In the genomic region with DNA sequence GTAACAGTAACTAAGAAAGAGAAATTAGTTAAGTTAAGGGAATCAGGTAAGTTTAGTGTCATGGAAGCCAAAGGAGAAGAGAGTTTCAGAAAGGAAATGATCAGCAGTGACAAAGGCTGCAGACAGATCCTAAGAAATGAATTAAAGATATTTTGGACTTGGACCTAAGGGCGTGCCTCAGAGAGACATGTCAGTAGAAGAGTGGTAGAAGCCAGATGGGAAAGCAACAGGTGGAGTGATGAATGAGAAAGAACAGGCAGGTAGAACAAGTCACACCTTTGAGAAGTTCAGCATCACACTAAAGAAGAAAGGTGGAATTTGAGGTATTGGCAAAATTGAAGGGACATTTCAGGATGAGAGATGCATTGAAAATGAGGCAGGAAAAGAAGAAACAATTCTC, we compare ENCODE assay signal across 24 cellular contexts. TPM values are rescaled to one million over a fixed set of nuclear protein-coding genes. Genes with fewer than 3 reads are reported as not detected.
DNase-seq lines count a peak whose midpoint lies in the region; ATAC-seq and TF ChIP-seq lines count a peak whose summit lies in the region.
"Had no signal": no experiment of that assay in that cellular context is flagged by ENCODE, and none has a peak within 500 bp of the region (broad histone marks: within the 10 kb centered on the region; RNA-seq: fewer than 3 reads in every experiment).

No MANE protein-coding gene starts in this region.

- peaks cover 29% of the 10 kb centered on the region for H3K36me3 Mint-ChIP-seq in Caco-2 (ENCODE audit: insufficient read depth, unreplicated experiment)
- H3K36me3 Mint-ChIP-seq: CD14-positive monocyte; CD8-positive, alpha-beta memory T cell had no signal

- H3K4me1 ChIP-seq in Caco-2 (peaks cover 27% of the 10 kb centered on the region), PC-9 (replicated peaks; ENCODE audit: insufficient read depth) (peaks cover 15% of the 10 kb centered on the region), mucosa of descending colon (ENCODE audit: low read depth) (no peaks in the 10 kb centered on the region)
- H3K4me1 ChIP-seq: BE2C, HAP-1 had no signal

- no peaks in the 10 kb centered on the region for H3K9me2 ChIP-seq in PC-9 (ENCODE audit: insufficient read depth)

- H3K36me3 ChIP-seq in Caco-2 (ENCODE audit: control insufficient read depth, insufficient read depth, low read length) (no peaks in the 10 kb centered on the region; the same call in 1 of the 2 replicates), PC-9 (ENCODE audit: low read depth) (no peaks in the 10 kb centered on the region), mucosa of descending colon (ENCODE audit: low read depth) (no peaks in the 10 kb centered on the region), H7 (replicated peaks; ENCODE audit: control insufficient read depth, insufficient read depth, low read length) (no peaks in the 10 kb centered on the region)
- H3K36me3 ChIP-seq: BE2C; BLaER1 treated with 17β-estradiol and CSF1 and Interleukin-3, amounts not matched to agents 10 nM and 100 nM; HAP-1 had no signal

- BruUV-seq in Caco-2 (replicated peaks; lab: Mats Ljungman, UMichigan) (no TSS peak), PC-9 (replicated peaks; lab: Mats Ljungman, UMichigan) (no TSS peak)

- CTCF ChIA-PET in Caco-2 (lab: Charles Lee): no interaction called here
- CTCF ChIA-PET in PC-9 (lab: Charles Lee): no interaction called here

- no peak overlapping the region for H3K4me3 ChIP-seq in Caco-2 (ENCODE audit: low read depth, low read length)
- H3K4me3 ChIP-seq in PC-9: no peak overlapping the region
- no peak overlapping the region for H3K4me3 ChIP-seq in mucosa of descending colon
- H3K4me3 ChIP-seq in H7 (ENCODE audit: insufficient read depth, low read depth, low read length): no peak overlapping the region
- H3K4me3 ChIP-seq: A549; BLaER1 treated with 17β-estradiol and CSF1 and Interleukin-3, amounts not matched to agents 10 nM and 100 nM; GM23338; HAP-1 had no signal

- POLR2A ChIA-PET in Caco-2 (lab: Charles Lee) (no interaction called here), PC-9 (lab: Charles Lee; ENCODE audit: unreplicated experiment) (no interaction called here)

- H3K4me1 Mint-ChIP-seq in Caco-2 (ENCODE audit: low read depth, unreplicated experiment): peaks cover 27% of the 10 kb centered on the region
- H3K4me1 Mint-ChIP-seq: CD8-positive, alpha-beta memory T cell had no signal

- no peak overlapping the region for H3K4me3 Mint-ChIP-seq in Caco-2 (ENCODE audit: unreplicated experiment)
- H3K4me3 Mint-ChIP-seq: CD14-positive monocyte; CD4-positive, alpha-beta T cell; CD8-positive, alpha-beta memory T cell; GM23338 had no signal

- intact Hi-C loops in Caco-2 (cut with micrococcal nuclease; ENCODE audit: unreplicated experiment) (loop anchor here (2.0 kb wide), 1 partner anchor 14 kb away; the partner anchor contains the start of gene C4BPB), PC-9 (cut with micrococcal nuclease; ENCODE audit: unreplicated experiment) (loop anchor here (10.0 kb wide), 1 partner anchor 62 kb away; no protein-coding TSS in a partner anchor), mucosa of descending colon (cut with DNase I, micrococcal nuclease) (no loop called here)

- no peaks in the 10 kb centered on the region for H3K27me3 ChIP-seq in Caco-2 (replicated peaks; ENCODE audit: control insufficient read depth, insufficient read depth, low read length)
- H3K27me3 ChIP-seq in PC-9 (ENCODE audit: insufficient read depth, low read depth): no peaks in the 10 kb centered on the region
- no peaks in the 10 kb centered on the region for H3K27me3 ChIP-seq in H7 (ENCODE audit: control insufficient read depth, insufficient read depth, low read length)
- H3K27me3 ChIP-seq: BLaER1 treated with 17β-estradiol and CSF1 and Interleukin-3, amounts not matched to agents 10 nM and 100 nM had no signal

- H2AFZ ChIP-seq in PC-9: peak overlapping the region; percentile 56; the same call in 1 of the 2 replicates
- H2AFZ ChIP-seq: GM23338 had no signal

- no peaks in the 10 kb centered on the region for H4K20me1 ChIP-seq in PC-9 (ENCODE audit: insufficient read depth)
- H4K20me1 ChIP-seq: BLaER1 treated with 17β-estradiol and CSF1 and Interleukin-3, amounts not matched to agents 10 nM and 100 nM had no signal

- ATAC-seq in mucosa of descending colon (peak; percentile 64), GM19351 (IDR thresholded peaks at IDR 0.05; ENCODE audit: unreplicated experiment) (no peak), GM18909 (IDR thresholded peaks at IDR 0.05; ENCODE audit: poor library complexity, unreplicated experiment) (no peak)
- ATAC-seq: A549, GM23338 had no signal

- H3K27ac ChIP-seq in PC-9: no peak overlapping the region
- H3K27ac ChIP-seq: A549; BLaER1 treated with 17β-estradiol and CSF1 and Interleukin-3, amounts not matched to agents 10 nM and 100 nM had no signal

- H3K4me2 ChIP-seq in PC-9: no peak overlapping the region
- H3K4me2 ChIP-seq: A549, GM23338 had no signal

- H3K27ac Mint-ChIP-seq in Caco-2 (ENCODE audit: unreplicated experiment): peak overlapping the region; percentile 34
- H3K27ac Mint-ChIP-seq: CD14-positive monocyte; CD4-positive, alpha-beta T cell; CD8-positive, alpha-beta memory T cell; GM23338 had no signal

- peaks cover 30% of the 10 kb centered on the region for H3K9me3 Mint-ChIP-seq in Caco-2 (ENCODE audit: unreplicated experiment)
- H3K9me3 Mint-ChIP-seq: CD4-positive, alpha-beta T cell; CD8-positive, alpha-beta memory T cell had no signal

- no peak for DNase-seq in Caco-2
- no peak for DNase-seq in PC-9
- no peak for DNase-seq in mucosa of descending colon
- no peak for DNase-seq in H7
- DNase-seq: 8988T; ACHN; AML-193; BE2C; Calu3; CD4-positive, alpha-beta T cell; CD8-positive, alpha-beta memory T cell; DMS53; DMS79 treated with DMSO at 0.1 percent for 48 hours; GF-D8 had no signal

- no peaks in the 10 kb centered on the region for H3K27me3 Mint-ChIP-seq in Caco-2 (ENCODE audit: insufficient read depth, unreplicated experiment)

- H3K9me3 ChIP-seq in Caco-2 (peaks cover 20% of the 10 kb centered on the region), PC-9 (ENCODE audit: insufficient read depth, low read depth) (no peaks in the 10 kb centered on the region), mucosa of descending colon (no peaks in the 10 kb centered on the region)
- H3K9me3 ChIP-seq: BE2C, HAP-1 had no signal

- H3K79me2 ChIP-seq in PC-9 (ENCODE audit: low read depth): no peaks in the 10 kb centered on the region

- TF ChIP-seq CTCF in Caco-2 (IDR thresholded peaks at IDR 0.05; ENCODE audit: insufficient read depth in 1 of 2, low read depth in 1 of 2, low read length in 1 of 2, severe bottlenecking in 1 of 2, unreplicated experiment in 1 of 2) (no peak), PC-9 (conservative IDR thresholded peaks at IDR 0.05) (no peak), mucosa of descending colon (IDR thresholded peaks at IDR 0.05) (no peak)

- H3F3A ChIP-seq in PC-9 (ENCODE audit: insufficient read depth, low read depth): peaks cover 7% of the 10 kb centered on the region; the same call in 1 of the 2 replicates

RNA-seq across cellular contexts. Expression of gene C4BPA, which starts 1.4 kb away (rescaled TPM):
- total RNA-seq in Caco-2 (2022) (10.6 and 12.7 TPM in 2 replicates), PC-9 (2021) (not detected in 2 replicates), mucosa of descending colon (1 to 10 TPM; 1.5 to 5.9 (median 1.9) TPM)
- not detected in 2 replicates for total RNA-seq in H7 (2014; rRNA removed; shearing (Covaris generic))
- total RNA-seq: CD4-positive, alpha-beta T cell; CD8-positive, alpha-beta memory T cell; Daoy; G401; GM23338 had no signal

RNA-seq across cellular contexts. Expression of gene C4BPB, which starts 14.0 kb away (rescaled TPM):
- total RNA-seq in Caco-2 (2022) (93.0 and 99.8 TPM in 2 replicates), PC-9 (2021) (1.4 and 4.2 TPM in 2 replicates), mucosa of descending colon (10 to 100 TPM in 1 of 3 donors, 1 to 10 TPM in 2; 4.4 to 20.0 (median 7.2) TPM)
- not detected in 2 replicates for total RNA-seq in H7 (2014; rRNA removed; shearing (Covaris generic))
- total RNA-seq: G401, GM23338, H4 had no signal

RNA-seq across cellular contexts. Expression of gene PFKFB2, which starts 49.6 kb away (rescaled TPM):
- total RNA-seq in Caco-2 (2022) (36.4 and 38.9 TPM in 2 replicates), PC-9 (2021) (16.3 and 28.0 TPM in 2 replicates), mucosa of descending colon (100 to 1,000 TPM in 1 of 3 donors, 10 to 100 TPM in 2; 45.1 to 118 (median 90.2) TPM)
- 12.7 and 16.6 TPM in 2 replicates for total RNA-seq in H7 (2014; rRNA removed; shearing (Covaris generic))

RNA-seq across cellular contexts. Expression of gene YOD1, which starts 51.7 kb away (rescaled TPM):
- total RNA-seq in Caco-2 (2022): 11.8 and 11.9 TPM in 2 replicates
- 11.2 and 12.5 TPM in 2 replicates for total RNA-seq in PC-9 (2021)
- 1 to 10 TPM; 5.8 to 7.8 (median 7.8) TPM for total RNA-seq in mucosa of descending colon
- 19.2 and 22.5 TPM in 2 replicates for total RNA-seq in H7 (2014; rRNA removed; shearing (Covaris generic))

Comparison
In these comparisons a context has a peak if more than half of its experiments do, and no peak if none do; other contexts are left out.
1. intact Hi-C loops: an anchor here in Caco-2 (2.0 kb wide) and PC-9 (10.0 kb wide); none called in mucosa of descending colon.